31 cellular contexts compared by ENCODE assay signal in genomic region chr20:17210983-17211382, GRCh38. TPM values are rescaled to one million over a fixed set of nuclear protein-coding genes. Genes with fewer than 3 reads are reported as not detected.
DNase-seq lines count a peak whose midpoint lies in the region; ATAC-seq, FAIRE-seq and TF ChIP-seq lines count a peak whose summit lies in the region.
"Had no signal": no experiment of that assay in that cellular context is flagged by ENCODE, and none has a peak within 500 bp of the region (broad histone marks: within the 10 kb centered on the region; RNA-seq: fewer than 3 reads in every experiment).

No MANE protein-coding gene starts in this region.

- no peak overlapping the region for H3K9ac ChIP-seq in GM23248
- no peak overlapping the region for H3K9ac ChIP-seq in mesendoderm (ENCODE audit: low read length)

- H3K9me2 ChIP-seq in GM23248 (ENCODE audit: insufficient read depth), result no peaks in the 10 kb centered on the region

- no peaks in the 10 kb centered on the region for H3K36me3 ChIP-seq in GM23248 (ENCODE audit: low read depth)
- H3K36me3 ChIP-seq in bronchial epithelial cell (ENCODE audit: control insufficient read depth, insufficient read depth, low read length), result no peaks in the 10 kb centered on the region
- no peaks in the 10 kb centered on the region for H3K36me3 ChIP-seq in mesendoderm (ENCODE audit: control insufficient read depth, insufficient read depth, low read length)

- no peak overlapping the region for H4K5ac ChIP-seq in mesendoderm (ENCODE audit: low read length)

- in situ Hi-C loops in GM23248 (cut with MboI), result no loop called here

- 50 to 60% methylated on average over 2 of the region's 2 CpGs for WGBS in GM23248 (ENCODE audit: low coverage in 1 of 2, low lambda C conversion rate in 2 of 2, missing lambda C conversion rate in 2 of 2), 2 experiments
- no CpG with 5 or more reads among the region's 2 CpGs for WGBS in mesendoderm (ENCODE audit: extremely low coverage, insufficient coverage, low lambda C conversion rate)

- no peak overlapping the region for H3K4me2 ChIP-seq in GM23248 (ENCODE audit: unreplicated experiment)
- H3K4me2 ChIP-seq in mesendoderm (ENCODE audit: low read length), result no peak overlapping the region

- no peak overlapping the region for H2AFZ ChIP-seq in GM23248

- no peaks in the 10 kb centered on the region for H3K9me3 ChIP-seq in GM23248 (ENCODE audit: low read depth)
- H3K9me3 ChIP-seq: psoas muscle had no signal

- no peak overlapping the region for H2BK120ac ChIP-seq in mesendoderm (ENCODE audit: low read depth, low read length)

- H3K4ac ChIP-seq in mesendoderm (ENCODE audit: low read depth, low read length), result no peak overlapping the region

- H3K4me3 ChIP-seq in GM23248 (no peak overlapping the region), bronchial epithelial cell (ENCODE audit: low read depth, low read length) (no peak overlapping the region), mesendoderm (ENCODE audit: low read length) (no peak overlapping the region)
- H3K4me3 ChIP-seq: psoas muscle, SK-N-MC had no signal

- H3K27ac ChIP-seq in GM23248, result no peak overlapping the region
- no peak overlapping the region for H3K27ac ChIP-seq in mesendoderm (ENCODE audit: low read depth, low read length)
- H3K27ac ChIP-seq: psoas muscle, SK-N-MC, VCaP had no signal

- H3K79me1 ChIP-seq in mesendoderm (ENCODE audit: low read length), result no peaks in the 10 kb centered on the region

- H3K27me3 ChIP-seq in GM23248 (replicated peaks; ENCODE audit: insufficient read depth) (no peaks in the 10 kb centered on the region), bronchial epithelial cell (ENCODE audit: control insufficient read depth, insufficient read depth, low read length) (no peaks in the 10 kb centered on the region), mesendoderm (ENCODE audit: insufficient read depth, low read length, poor library complexity) (no peaks in the 10 kb centered on the region)

- FAIRE-seq in bronchial epithelial cell (lab: Jason Lieb, UNC), result peak; percentile 89
- FAIRE-seq: endothelial cell of umbilical vein, GM12892, keratinocyte had no signal

- H3K18ac ChIP-seq in mesendoderm (ENCODE audit: low read length), result no peak overlapping the region

- H4K20me1 ChIP-seq in GM23248 (ENCODE audit: insufficient read depth), result no peaks in the 10 kb centered on the region

- DNase-seq in GM23248 (peak; percentile 16), M059J (ENCODE audit: low read depth) (peak; percentile 19), bronchial epithelial cell (ENCODE audit: low read depth) (peak; percentile 74), mesendoderm (peak; percentile 65), NCI-H524 (lab: John Stamatoyannopoulos, UW) (no peak)
- DNase-seq: activated CD4-positive, alpha-beta T cell treated with anti-CD3 and anti-CD28 coated beads, Interleukin-2, amount 10 ng/mL, durations not matched to agents 7 days and 5 days; activated CD8-positive, alpha-beta memory T cell treated with anti-CD3 and anti-CD28 coated beads, Interleukin-2, amount 10 ng/mL, durations not matched to agents 7 days and 5 days; activated naive CD4-positive, alpha-beta T cell treated with anti-CD3 and anti-CD28 coated beads, Interleukin-2, amount 50 U/mL, for 16 hours; CD4-positive, alpha-beta memory T cell; central memory CD4-positive, alpha-beta T cell; DMS153; foreskin fibroblast; KBM-7; NCI-H1092; NCI-H1930; NCI-H510A treated with DMSO at 0.1 percent for 48 hours; NK-92 treated with Interleukin-12 subunit alpha and Interleukin-12 subunit beta, amount 100 ng/mL, for 24 hours; psoas muscle; stimulated activated CD4-positive, alpha-beta T cell treated with anti-CD3 and anti-CD28 coated beads, Interleukin-2, amount 100 ng/mL, for 24 hours; stimulated activated naive B cell treated with anti-CD40 and anti-IgM and Interleukin-4, amounts not matched to agents 10 μg/mL and 1 μg/mL and 100 μg/mL, for 72 hours; T-helper 2 cell had no signal

- H3F3A ChIP-seq in GM23248 (ENCODE audit: insufficient read depth), result no peaks in the 10 kb centered on the region

- H2AK5ac ChIP-seq in mesendoderm (ENCODE audit: low read length), result no peak overlapping the region

- H2BK5ac ChIP-seq in mesendoderm (ENCODE audit: low read length), result no peak overlapping the region

- no peaks in the 10 kb centered on the region for H3K79me2 ChIP-seq in GM23248 (ENCODE audit: insufficient read depth)
- H3K79me2 ChIP-seq in mesendoderm (ENCODE audit: control insufficient read depth, insufficient read depth, low read length), result no peaks in the 10 kb centered on the region

- H3K4me1 ChIP-seq in GM23248 (ENCODE audit: insufficient read depth) (no peaks in the 10 kb centered on the region), mesendoderm (ENCODE audit: control insufficient read depth, low read depth, low read length) (no peaks in the 10 kb centered on the region)
- H3K4me1 ChIP-seq: psoas muscle had no signal

- no peak overlapping the region for H2BK15ac ChIP-seq in mesendoderm (replicated peaks; ENCODE audit: low read depth)

- no peak overlapping the region for H4K8ac ChIP-seq in mesendoderm (ENCODE audit: low read depth, low read length)

- no peak overlapping the region for H3K23ac ChIP-seq in mesendoderm (ENCODE audit: low read length)

- no peak overlapping the region for H3K56ac ChIP-seq in mesendoderm (ENCODE audit: low read length)

- no peak for TF ChIP-seq CTCF in bronchial epithelial cell (IDR thresholded peaks at IDR 0.05; ENCODE audit: insufficient read depth, low read length, severe bottlenecking)

- no peak for ATAC-seq in GM21619 (IDR thresholded peaks at IDR 0.05; ENCODE audit: unreplicated experiment)
- no peak for ATAC-seq in GM19035 (IDR thresholded peaks at IDR 0.05; ENCODE audit: unreplicated experiment)
- ATAC-seq: activated CD8-positive, alpha-beta memory T cell treated with anti-CD3 and anti-CD28 coated beads, Interleukin-2, amount 10 ng/mL, durations not matched to agents 7 days and 5 days; psoas muscle; stimulated activated naive B cell treated with anti-CD40 and anti-IgM and Interleukin-4, amounts not matched to agents 10 μg/mL and 1 μg/mL and 100 μg/mL, for 72 hours had no signal

RNA-seq across cellular contexts. Expression of gene PCSK2, which starts 15.9 kb away (rescaled TPM):
- total RNA-seq in GM23248 (2014; rRNA removed; shearing (Covaris generic)), result not detected in 2 replicates
- polyA plus RNA-seq in GM23248 (2016; fragmentation: Nextera tagmentation; extraction: Ambion mirVana), result not detected in 2 replicates
- total RNA-seq in M059J (2014; rRNA removed; shearing (Covaris generic)), result 0.02 TPM in 1 of 2 replicates, not detected in the other
- total RNA-seq in bronchial epithelial cell, result not detected in 2 replicates
- 0.20 TPM for polyA plus RNA-seq in mesendoderm (2013, experiment 1 of 2)
- 0.27 TPM for polyA plus RNA-seq in mesendoderm (2013, experiment 2 of 2)
- total RNA-seq: activated CD4-positive, alpha-beta T cell treated with anti-CD3 and anti-CD28 coated beads, Interleukin-2, amount 10 ng/mL, durations not matched to agents 7 days and 5 days; activated CD8-positive, alpha-beta memory T cell treated with anti-CD3 and anti-CD28 coated beads, Interleukin-2, amount 10 ng/mL, durations not matched to agents 7 days and 5 days; CD4-positive, alpha-beta memory T cell; dermis microvascular lymphatic vessel endothelial cell; endothelial cell of umbilical vein; lung microvascular endothelial cell; RPMI7951 had no signal
- polyA plus RNA-seq: CD4-positive, alpha-beta memory T cell; endothelial cell of umbilical vein; keratinocyte had no signal

Comparison
In these comparisons a context has a peak if more than half of its experiments do, and no peak if none do; other contexts are left out.
1. DNase-seq: peak in GM23248 (single experiment), M059J (single experiment), bronchial epithelial cell (single experiment) and mesendoderm (single experiment); none in NCI-H524 (0 of 2).